Comparison of ENCODE assay signal across 6 cellular contexts in the genomic region with DNA sequence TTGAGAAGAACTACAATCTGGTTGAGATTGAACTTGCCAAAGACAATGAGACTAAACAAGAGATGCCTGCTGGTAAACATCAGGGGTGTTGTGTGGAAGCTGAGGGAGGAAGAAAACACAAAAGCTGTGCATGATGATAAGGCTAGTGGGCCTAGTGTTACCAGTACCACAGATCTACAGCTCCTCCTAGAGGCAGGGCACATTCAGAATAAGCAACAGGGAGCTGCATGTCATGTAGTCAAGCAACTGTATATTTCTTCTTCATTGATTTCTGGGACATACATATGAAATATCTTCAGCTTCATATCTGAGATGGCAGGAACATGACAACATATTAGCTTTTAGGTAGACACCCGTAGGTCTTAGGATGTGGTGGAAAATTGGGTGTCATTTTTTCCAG.
DNase-seq lines count a peak whose midpoint lies in the region; FAIRE-seq and TF ChIP-seq lines count a peak whose summit lies in the region.
"Not testable (repeated sequence)": the region's sequence is repeated elsewhere in the genome, so short reads cannot be mapped to it uniquely, and the experiment has no call there.

No MANE protein-coding gene starts in this region.

- H2BK5ac ChIP-seq in mesendoderm (ENCODE audit: low read length): not testable (repeated sequence)

- peak overlapping the region; percentile 49 for H3K27ac ChIP-seq in HUES48 (ENCODE audit: low read depth, low read length)
- not testable (repeated sequence) for H3K27ac ChIP-seq in mesendoderm (ENCODE audit: low read depth, low read length)

- not testable (repeated sequence) for H4K8ac ChIP-seq in mesendoderm (ENCODE audit: low read depth, low read length)

- not testable (repeated sequence) for H3K23ac ChIP-seq in mesendoderm (ENCODE audit: low read length)

- DNase-seq in Ammon's horn (ENCODE audit: low spot score) (peak; percentile 5), mesendoderm (peak; percentile 18)
- DNase-seq in GM12892 (ENCODE audit: insufficient read length); bronchial epithelial cell (ENCODE audit: low read depth): not testable (repeated sequence)

- H3K79me2 ChIP-seq in mesendoderm (ENCODE audit: control insufficient read depth, insufficient read depth, low read length): not testable (repeated sequence)

- not testable (repeated sequence) for H3K18ac ChIP-seq in mesendoderm (ENCODE audit: low read length)

- not testable (repeated sequence) for H3K4me2 ChIP-seq in mesendoderm (ENCODE audit: low read length)

- H3K56ac ChIP-seq in mesendoderm (ENCODE audit: low read length): not testable (repeated sequence)

- H3K4me3 ChIP-seq in HUES48 (ENCODE audit: low read depth, low read length); bronchial epithelial cell (ENCODE audit: low read depth, low read length); mesendoderm (ENCODE audit: low read length): not testable (repeated sequence)

- not testable (repeated sequence) for H3K9me3 ChIP-seq in HUES48 (ENCODE audit: control insufficient read depth, insufficient read depth, low read length)

- TF ChIP-seq CTCF in bronchial epithelial cell (IDR thresholded peaks at IDR 0.05; ENCODE audit: insufficient read depth, low read length, severe bottlenecking): not testable (repeated sequence)

- not testable (repeated sequence) for H3K36me3 ChIP-seq in HUES48 (ENCODE audit: control insufficient read depth, insufficient read depth, low read length); bronchial epithelial cell (ENCODE audit: control insufficient read depth, insufficient read depth, low read length); mesendoderm (ENCODE audit: control insufficient read depth, insufficient read depth, low read length)

- not testable (repeated sequence) for H3K4ac ChIP-seq in mesendoderm (ENCODE audit: low read depth, low read length)

- not testable (repeated sequence) for H3K27me3 ChIP-seq in HUES48 (ENCODE audit: control insufficient read depth, insufficient read depth, low read length); bronchial epithelial cell (ENCODE audit: control insufficient read depth, insufficient read depth, low read length); mesendoderm (ENCODE audit: insufficient read depth, low read length, poor library complexity)

- H2BK15ac ChIP-seq in mesendoderm (replicated peaks; ENCODE audit: low read depth): not testable (repeated sequence)

- H3K79me1 ChIP-seq in mesendoderm (ENCODE audit: low read length): not testable (repeated sequence)

- not testable (repeated sequence) for H2AK5ac ChIP-seq in mesendoderm (ENCODE audit: low read length)

- not testable (repeated sequence) for H3K9ac ChIP-seq in HUES48 (ENCODE audit: low read depth, low read length); mesendoderm (ENCODE audit: low read length)

- WGBS in mesendoderm (ENCODE audit: extremely low coverage, insufficient coverage, low lambda C conversion rate): no CpG with 5 or more reads among the region's 1 CpG

- H2BK120ac ChIP-seq in mesendoderm (ENCODE audit: low read depth, low read length): not testable (repeated sequence)

- H3K4me1 ChIP-seq in HUES48 (ENCODE audit: control insufficient read depth, insufficient read depth, low read length); mesendoderm (ENCODE audit: control insufficient read depth, low read depth, low read length): not testable (repeated sequence)

- not testable (repeated sequence) for TF ChIP-seq POLR2A in GM12892 (IDR thresholded peaks at IDR 0.05; ENCODE audit: low read depth, low read length)

- not testable (repeated sequence) for H4K5ac ChIP-seq in mesendoderm (ENCODE audit: low read length)

- peak; percentile 51 for FAIRE-seq in GM12892 (lab: Jason Lieb, UNC)
- peak; percentile 90 for FAIRE-seq in bronchial epithelial cell (lab: Jason Lieb, UNC)
- peak; percentile 61 for FAIRE-seq in islet of Langerhans (lab: Jason Lieb, UNC)
